Comparison of ENCODE assay signal across 19 cellular contexts in genomic region chr4:7507381-7507780, GRCh38.
DNase-seq lines count a peak whose midpoint lies in the region; ATAC-seq and TF ChIP-seq lines count a peak whose summit lies in the region.
"Had no signal": no experiment of that assay in that cellular context is flagged by ENCODE, and none has a peak within 500 bp of the region (broad histone marks: within the 10 kb centered on the region; RNA-seq: fewer than 3 reads in every experiment).

No MANE protein-coding gene starts in this region.

- H3K9me3 ChIP-seq in BLaER1 (no peaks in the 10 kb centered on the region), neural progenitor cell (ENCODE audit: low read depth) (no peaks in the 10 kb centered on the region), transverse colon (no peaks in the 10 kb centered on the region)
- H3K9me3 ChIP-seq: BE2C had no signal

- WGBS in transverse colon (ENCODE audit: low coverage in 1 of 2), 2 donors, result 37 to 81% methylated on average over 9 to 11 of the region's 11 CpGs

- no peak for TF ChIP-seq POLR2A in transverse colon (IDR thresholded peaks at IDR 0.05)

- H3K27me3 ChIP-seq in BLaER1 (peaks cover 16% of the 10 kb centered on the region), neural progenitor cell (no peaks in the 10 kb centered on the region), transverse colon (no peaks in the 10 kb centered on the region)
- H3K27me3 ChIP-seq: BE2C had no signal

- TF ChIP-seq EP300 in transverse colon (IDR thresholded peaks at IDR 0.05; ENCODE audit: low read depth), result no peak

- peaks cover 13% of the 10 kb centered on the region; the same call in 1 of the 2 replicates for H4K20me1 ChIP-seq in BLaER1
- H4K20me1 ChIP-seq in neural progenitor cell (ENCODE audit: low read depth), result no peaks in the 10 kb centered on the region

- H3K27me3 Mint-ChIP-seq in HFFc6 (ENCODE audit: insufficient read depth) (peaks cover 47% of the 10 kb centered on the region), brain (peaks cover 12% of the 10 kb centered on the region), neural progenitor cell (ENCODE audit: insufficient read depth, low read depth) (no peaks in the 10 kb centered on the region)
- peaks cover 12% of the 10 kb centered on the region for H3K27me3 Mint-ChIP-seq in activated CD4-positive, alpha-beta T cell treated with anti-CD3 and anti-CD28 coated beads for 36 hours

- no peaks in the 10 kb centered on the region for H3K36me3 Mint-ChIP-seq in HFFc6 (ENCODE audit: low read depth)
- no peaks in the 10 kb centered on the region for H3K36me3 Mint-ChIP-seq in brain
- no peaks in the 10 kb centered on the region for H3K36me3 Mint-ChIP-seq in neural progenitor cell
- H3K36me3 Mint-ChIP-seq in activated CD4-positive, alpha-beta T cell treated with anti-CD3 and anti-CD28 coated beads for 36 hours (ENCODE audit: low read depth), result no peaks in the 10 kb centered on the region
- H3K36me3 Mint-ChIP-seq: CD8-positive, alpha-beta T cell had no signal

- H3K27ac Mint-ChIP-seq in HFFc6 (no peak overlapping the region), brain (peak overlapping the region in 4 of 5 experiments; percentile 22 to 52 (median 36)), neural progenitor cell (peak overlapping the region; percentile 89)
- H3K27ac Mint-ChIP-seq in activated CD4-positive, alpha-beta T cell treated with anti-CD3 and anti-CD28 coated beads for 36 hours, result no peak overlapping the region
- H3K27ac Mint-ChIP-seq: CD8-positive, alpha-beta T cell had no signal

- H3K4me3 Mint-ChIP-seq in HFFc6 (no peak overlapping the region), brain (no peak overlapping the region), neural progenitor cell (no peak overlapping the region)
- no peak overlapping the region for H3K4me3 Mint-ChIP-seq in activated CD4-positive, alpha-beta T cell treated with anti-CD3 and anti-CD28 coated beads for 36 hours
- H3K4me3 Mint-ChIP-seq: CD8-positive, alpha-beta T cell had no signal

- H3K36me3 ChIP-seq in BLaER1 (no peaks in the 10 kb centered on the region), neural progenitor cell (no peaks in the 10 kb centered on the region), transverse colon (no peaks in the 10 kb centered on the region)
- H3K36me3 ChIP-seq: BE2C had no signal

- no peaks in the 10 kb centered on the region for H3K79me2 ChIP-seq in neural progenitor cell (ENCODE audit: low read depth)

- no peaks in the 10 kb centered on the region for H3F3A ChIP-seq in neural progenitor cell (ENCODE audit: low read depth)

- H3K9ac ChIP-seq in BLaER1 (peak overlapping the region; percentile 56; the same call in 1 of the 2 replicates), neural progenitor cell (no peak overlapping the region)

- POLR2A ChIA-PET in activated CD4-positive, alpha-beta T cell treated with anti-CD3 and anti-CD28 coated beads for 36 hours (lab: Charles Lee), result no interaction called here

- intact Hi-C loops in activated CD4-positive, alpha-beta T cell treated with anti-CD3 and anti-CD28 coated beads for 36 hours (cut with DNase I, micrococcal nuclease), result loop anchor here in 1 of 2 experiments (10.0 kb wide), 1 partner anchor 207 kb away; no protein-coding TSS in a partner anchor
- intact Hi-C loops in transverse colon (cut with DNase I; ENCODE audit: low total_unique reads), result no loop called here

- no peak for ATAC-seq in activated CD4-positive, alpha-beta T cell treated with anti-CD3 and anti-CD28 coated beads for 36 hours
- ATAC-seq: CD8-positive, alpha-beta T cell had no signal

- H3K9me3 Mint-ChIP-seq in HFFc6 (no peaks in the 10 kb centered on the region), brain (peaks cover 0 to 4% (median 0%) of the 10 kb centered on the region in 5 experiments), neural progenitor cell (no peaks in the 10 kb centered on the region)
- no peaks in the 10 kb centered on the region for H3K9me3 Mint-ChIP-seq in activated CD4-positive, alpha-beta T cell treated with anti-CD3 and anti-CD28 coated beads for 36 hours (ENCODE audit: low read depth)
- H3K9me3 Mint-ChIP-seq: CD8-positive, alpha-beta T cell had no signal

- DNase-seq in HFFc6, result peak; percentile 28
- DNase-seq in neural progenitor cell (ENCODE audit: low spot score), result no peak
- no peak for DNase-seq in activated CD4-positive, alpha-beta T cell treated with anti-CD3 and anti-CD28 coated beads for 36 hours
- no peak for DNase-seq in transverse colon
- no peak for DNase-seq in globus pallidus (ENCODE audit: low spot score)
- DNase-seq: ACHN; BE2C; CD8-positive, alpha-beta T cell; DMS79 treated with DMSO at 0.1 percent for 48 hours; GDM1; KBM-7; NCI-H1105; NCI-H1694 treated with DMSO at 0.1 percent for 48 hours; NCI-H226; NCI-H524 treated with DMSO at 0.1 percent for 48 hours; RPMI8226; SIG-M5 had no signal

- TF ChIP-seq CTCF in HFFc6 (IDR thresholded peaks at IDR 0.05), result no peak
- TF ChIP-seq CTCF in brain (conservative IDR thresholded peaks at IDR 0.05), result no peak
- no peak for TF ChIP-seq CTCF in neural progenitor cell (IDR thresholded peaks at IDR 0.05)
- TF ChIP-seq CTCF in transverse colon (IDR thresholded peaks at IDR 0.05), result no peak

- peak overlapping the region; percentile 69; the same call in 1 of the 2 replicates for H3K27ac ChIP-seq in BLaER1
- H3K27ac ChIP-seq in neural progenitor cell, result no peak overlapping the region
- H3K27ac ChIP-seq in transverse colon, result no peak overlapping the region

- H3K4me2 ChIP-seq in BLaER1 (peak overlapping the region; percentile 94), neural progenitor cell (no peak overlapping the region)

- H3K4me1 Mint-ChIP-seq in HFFc6 (ENCODE audit: low read depth) (peaks cover 6% of the 10 kb centered on the region), brain (peaks cover 93% of the 10 kb centered on the region), neural progenitor cell (peaks cover 73% of the 10 kb centered on the region)
- H3K4me1 Mint-ChIP-seq in activated CD4-positive, alpha-beta T cell treated with anti-CD3 and anti-CD28 coated beads for 36 hours, result no peaks in the 10 kb centered on the region

- peaks cover 96% of the 10 kb centered on the region for H3K4me1 ChIP-seq in BLaER1
- H3K4me1 ChIP-seq in neural progenitor cell, result peaks cover 19% of the 10 kb centered on the region
- no peaks in the 10 kb centered on the region for H3K4me1 ChIP-seq in transverse colon
- H3K4me1 ChIP-seq: BE2C had no signal

- CTCF ChIA-PET in activated CD4-positive, alpha-beta T cell treated with anti-CD3 and anti-CD28 coated beads for 36 hours (lab: Charles Lee), result no interaction called here

- no peak overlapping the region for H2AFZ ChIP-seq in neural progenitor cell (replicated peaks)

- H3K4me3 ChIP-seq in BLaER1 (no peak overlapping the region), neural progenitor cell (no peak overlapping the region), transverse colon (no peak overlapping the region)

- in situ Hi-C loops in transverse colon (cut with MboI; ENCODE audit: low pct_ligation_motif_present in 1 of 4, low pct_unique_long_range_greater_than_20kb in 1 of 4, low sequenced_read_pairs in 3 of 4), result no loop called here

Comparison
In these comparisons a context has a peak if more than half of its experiments do, and no peak if none do; other contexts are left out.
1. H3K27ac Mint-ChIP-seq: peak in brain (4 of 5) and neural progenitor cell (single experiment); none in HFFc6 (single experiment) and activated CD4-positive, alpha-beta T cell treated with anti-CD3 and anti-CD28 coated beads for 36 hours (single experiment).